Comparison of ENCODE assay signal across 23 cellular contexts in genomic region chr3:123590685-123591450, GRCh38. TPM values are rescaled to one million over a fixed set of nuclear protein-coding genes. Genes with fewer than 3 reads are reported as not detected.
A peak's percentile ranks its signal among the peaks of the same experiment; 100 is the strongest.
DNase-seq lines count a peak whose midpoint lies in the region; ATAC-seq, FAIRE-seq and TF ChIP-seq lines count a peak whose summit lies in the region.
"Had no signal": no experiment of that assay in that cellular context is flagged by ENCODE, and none has a peak within 500 bp of the region (broad histone marks: within the 10 kb centered on the region; RNA-seq: fewer than 3 reads in every experiment).

No MANE protein-coding gene starts in this region.

- no peak for ATAC-seq in HepG2
- no peak for ATAC-seq in right lobe of liver
- ATAC-seq in T-helper 17 cell: no peak
- ATAC-seq in GM21825 (IDR thresholded peaks at IDR 0.05; ENCODE audit: unreplicated experiment): no peak
- ATAC-seq: A549, Panc1, T-cell had no signal

- H3K79me2 ChIP-seq in HepG2 (ENCODE audit: insufficient read depth, low read length): peaks cover 19% of the 10 kb centered on the region

- H3K4me1 ChIP-seq in HepG2 (ENCODE audit: insufficient read depth, low read length) (peaks cover 23% of the 10 kb centered on the region), right lobe of liver (peaks cover 0 to 7% (median 0%) of the 10 kb centered on the region in 4 donors)

- TF ChIP-seq POLR2A in HepG2 (IDR thresholded peaks at IDR 0.05; ENCODE audit: insufficient read depth in 1 of 2, low read depth in 2 of 2, low read length in 2 of 2) (no peak), right lobe of liver (IDR thresholded peaks at IDR 0.05) (no peak), erythroblast (IDR thresholded peaks at IDR 0.05; ENCODE audit: low read length) (no peak)

- H4K20me1 ChIP-seq in HepG2 (ENCODE audit: insufficient read depth, low read length): no peaks in the 10 kb centered on the region

- H3K4me1 Mint-ChIP-seq in T-helper 17 cell: peaks cover 4% of the 10 kb centered on the region

- peaks cover 2% of the 10 kb centered on the region for H3K36me3 Mint-ChIP-seq in T-helper 17 cell (ENCODE audit: low read depth)

- BruUV-seq in HepG2 (replicated peaks; lab: Mats Ljungman, UMichigan): no TSS peak

- H3K27ac ChIP-seq in HepG2 (ENCODE audit: extremely low read length, insufficient read depth, low read length): no peak overlapping the region
- H3K27ac ChIP-seq in right lobe of liver: no peak overlapping the region
- H3K27ac ChIP-seq: A549, RWPE1 had no signal

- H3K9ac ChIP-seq in HepG2 (ENCODE audit: insufficient read depth, low read depth, low read length): no peak overlapping the region

- no peak overlapping the region for H3K27ac Mint-ChIP-seq in T-helper 17 cell
- H3K27ac Mint-ChIP-seq: CD4-positive, alpha-beta memory T cell; T-cell had no signal

- TF ChIP-seq EP300 in HepG2 (IDR thresholded peaks at IDR 0.05; ENCODE audit: low read depth in 2 of 2, low read length in 2 of 2) (no peak), HepG2 (CRISPR knock-in tag; IDR thresholded peaks at IDR 0.05; ENCODE audit: borderline replicate concordance) (no peak)

- H3K27me3 Mint-ChIP-seq in T-helper 17 cell: no peaks in the 10 kb centered on the region
- H3K27me3 Mint-ChIP-seq: CD4-positive, alpha-beta memory T cell; T-cell had no signal

- no peak for FAIRE-seq in HepG2 (lab: Jason Lieb, UNC)
- FAIRE-seq: A549, G401.6, H1 had no signal

- TF ChIP-seq RAD21 in HepG2 (CRISPR knock-in tag; IDR thresholded peaks at IDR 0.05): no peak

- no peak for DNase-seq in HepG2 (ENCODE audit: low spot score)
- DNase-seq in right lobe of liver: no peak
- DNase-seq in NCI-H69 (lab: John Stamatoyannopoulos, UW): peak; percentile 0
- DNase-seq in erythroblast (lab: John Stamatoyannopoulos, UW): peak; percentile 13 to 46
- DNase-seq in T-helper 17 cell: no peak
- no peak for DNase-seq in NCI-H510A treated with DMSO at 0.1 percent for 48 hours (lab: John Stamatoyannopoulos, UW)
- DNase-seq: AML-193; C1 segment of cervical spinal cord; CD4-positive, alpha-beta memory T cell; HCEC 1CT; Kasumi-1; NCI-H1105; NCI-H2029; NCI-H446 treated with DMSO at 0.1 percent for 48 hours; NCI-H526 treated with DMSO at 0.1 percent for 48 hours; SHP77; T-cell had no signal

- no peak overlapping the region for H2AFZ ChIP-seq in HepG2 (ENCODE audit: low read length)

- H3K4me3 Mint-ChIP-seq in T-helper 17 cell: no peak overlapping the region
- H3K4me3 Mint-ChIP-seq: CD4-positive, alpha-beta memory T cell; T-cell had no signal

- H3K9me3 ChIP-seq in HepG2 (ENCODE audit: low read length) (peaks cover 21% of the 10 kb centered on the region), right lobe of liver (no peaks in the 10 kb centered on the region), T-helper 17 cell (ENCODE audit: control insufficient read depth, low read length, poor library complexity, severe bottlenecking) (no peaks in the 10 kb centered on the region)

- TF ChIP-seq CTCF in HepG2 (CRISPR knock-in tag; IDR thresholded peaks at IDR 0.05) (no peak), right lobe of liver (IDR thresholded peaks at IDR 0.05) (no peak)

- intact Hi-C loops in HepG2 (cut with micrococcal nuclease; ENCODE audit: unreplicated experiment): no loop called here
- intact Hi-C loops in right lobe of liver (cut with DNase I): no loop called here

- CTCF ChIA-PET in HepG2 (lab: Yijun Ruan, JAX; ENCODE audit: low intra/inter-chr PET ratio, low total read pairs): no interaction called here

- no peak overlapping the region for H3K4me2 ChIP-seq in HepG2 (ENCODE audit: low read depth, low read length)
- H3K4me2 ChIP-seq: A549 had no signal

- no peak overlapping the region for H3K4me3 ChIP-seq in HepG2 (replicated peaks in 1 of 3; ENCODE audit: insufficient read depth in 1 of 3, low read depth in 2 of 3, low read length in 3 of 3)
- H3K4me3 ChIP-seq in right lobe of liver: no peak overlapping the region
- H3K4me3 ChIP-seq: A549 had no signal

- in situ Hi-C loops in HepG2 (cut with HindIII; ENCODE audit: extremely low pct_ligation_motif_present, low pct_unique_long_range_greater_than_20kb): no loop called here

- WGBS in HepG2 (ENCODE audit: low lambda C conversion rate): 95% methylated on average over 3 of the region's 3 CpGs
- WGBS in right lobe of liver (ENCODE audit: insufficient coverage, low coverage, low lambda C conversion rate, missing lambda C conversion rate): 100% methylated on average over 2 of the region's 3 CpGs

- H3K27me3 ChIP-seq in HepG2 (ENCODE audit: control insufficient read depth in 1 of 2, insufficient read depth in 2 of 2, low read length in 2 of 2) (no peaks in the 10 kb centered on the region; a peak in 1 of 5 replicates), right lobe of liver (no peaks in the 10 kb centered on the region)

- no peaks in the 10 kb centered on the region; a peak in 1 of 5 replicates for H3K36me3 ChIP-seq in HepG2 (replicated peaks in 1 of 2; ENCODE audit: control insufficient read depth in 1 of 2, insufficient read depth in 2 of 2, low read length in 2 of 2)
- H3K36me3 ChIP-seq in right lobe of liver: no peaks in the 10 kb centered on the region

- POLR2A ChIA-PET in HepG2 (lab: Yijun Ruan, JAX): interaction anchor here (1.3 kb wide), 1 partner anchor 15 kb away, joined by 6 read pairs; no protein-coding TSS in a partner anchor

TF ChIP-seq in HepG2, 621 proteins besides CTCF, POLR2A, EP300 and RAD21:
- TF ChIP-seq ZNF280D (CRISPR knock-in tag; IDR thresholded peaks at IDR 0.05) (peak; percentile 96), ZKSCAN1 (IDR thresholded peaks at IDR 0.05; ENCODE audit: low read length) (peak; percentile 23; the same call in 1 of the 2 replicates), ZNF749 (CRISPR knock-in tag; IDR thresholded peaks at IDR 0.05; ENCODE audit: borderline replicate concordance) (no peak), TOPORS (CRISPR knock-in tag; IDR thresholded peaks at IDR 0.05) (peak; percentile 62; the same call in 1 of the 2 replicates), ZNF280B (CRISPR knock-in tag; IDR thresholded peaks at IDR 0.05; ENCODE audit: borderline replicate concordance) (peak; percentile 76; the same call in 1 of the 2 replicates)

RNA-seq across cellular contexts. Expression of gene HACD2, which starts 6.0 kb away (rescaled TPM):
- 36.0 and 47.0 TPM in 2 replicates for total RNA-seq in HepG2 (2016; rRNA removed; fragmentation: Illumina TruSeq; extraction: Trizol)
- 4.5 and 4.6 TPM in 2 replicates for total RNA-seq in HepG2 (2016; cell fraction: cytosol; rRNA removed; fragmentation: Illumina TruSeq; extraction: Trizol; ENCODE audit: low read depth)
- 37.8 and 46.8 TPM in 2 replicates for total RNA-seq in HepG2 (2016; cell fraction: insoluble cytoplasmic fraction; rRNA removed; fragmentation: Illumina TruSeq; extraction: Trizol)
- 18.0 and 20.6 TPM in 2 replicates for total RNA-seq in HepG2 (2016; cell fraction: membrane; rRNA removed; fragmentation: Illumina TruSeq; extraction: Trizol)
- 59.2 and 72.7 TPM in 2 replicates for total RNA-seq in HepG2 (2016; cell fraction: nucleus; rRNA removed; fragmentation: Illumina TruSeq; extraction: Trizol)
- 40.3 and 50.4 TPM in 2 replicates for polyA plus RNA-seq in HepG2 (2011; rRNA removed)
- 21.2 and 36.3 TPM in 2 replicates for polyA plus RNA-seq in HepG2 (2011; cell fraction: cytosol; rRNA removed)
- 10.3 and 13.9 TPM in 2 replicates for polyA plus RNA-seq in HepG2 (2011; cell fraction: nucleus; rRNA removed)
- 27.7 and 29.5 TPM in 2 replicates for polyA plus RNA-seq in HepG2 (2012)
- 2.4 and 2.8 TPM in 2 replicates for polyA plus RNA-seq in HepG2 (2016; cell fraction: cytosol; fragmentation: Illumina TruSeq; extraction: Trizol; ENCODE audit: low read depth)
- polyA plus RNA-seq in HepG2 (2016; cell fraction: insoluble cytoplasmic fraction; fragmentation: Illumina TruSeq; extraction: Trizol; ENCODE audit: low read depth): 37.0 and 37.7 TPM in 2 replicates
- polyA plus RNA-seq in HepG2 (2016; cell fraction: membrane; fragmentation: Illumina TruSeq; extraction: Trizol; ENCODE audit: low read depth): 8.1 and 8.5 TPM in 2 replicates
- polyA plus RNA-seq in HepG2 (2016; cell fraction: nucleus; fragmentation: Illumina TruSeq; extraction: Trizol; ENCODE audit: insufficient read depth, low read depth): 89.7 and 91.1 TPM in 2 replicates
- polyA minus RNA-seq in HepG2 (2011; rRNA and poly(A)+ RNA removed; ENCODE audit: low replicate concordance): 77.4 and 153 TPM in 2 replicates
- 34.3 and 34.9 TPM in 2 replicates for polyA minus RNA-seq in HepG2 (2011; cell fraction: cytosol; rRNA and poly(A)+ RNA removed)
- polyA minus RNA-seq in HepG2 (2011; cell fraction: nucleus; rRNA and poly(A)+ RNA removed): 29.0 and 33.9 TPM in 2 replicates
- total RNA-seq in right lobe of liver: 10 to 100 TPM; 23.0 to 39.8 (median 27.2) TPM
- total RNA-seq in T-helper 17 cell: 10 to 100 TPM; 16.2 to 18.9 TPM

Comparison
In these comparisons a context has a peak if more than half of its experiments do, and no peak if none do; other contexts are left out.
1. DNase-seq: peak in NCI-H69 (single experiment) and erythroblast (2 of 2); none in HepG2 (single experiment), right lobe of liver (0 of 3), T-helper 17 cell (0 of 3) and NCI-H510A treated with DMSO at 0.1 percent for 48 hours (single experiment).